14 cellular contexts compared by ENCODE assay signal in the genomic region with DNA sequence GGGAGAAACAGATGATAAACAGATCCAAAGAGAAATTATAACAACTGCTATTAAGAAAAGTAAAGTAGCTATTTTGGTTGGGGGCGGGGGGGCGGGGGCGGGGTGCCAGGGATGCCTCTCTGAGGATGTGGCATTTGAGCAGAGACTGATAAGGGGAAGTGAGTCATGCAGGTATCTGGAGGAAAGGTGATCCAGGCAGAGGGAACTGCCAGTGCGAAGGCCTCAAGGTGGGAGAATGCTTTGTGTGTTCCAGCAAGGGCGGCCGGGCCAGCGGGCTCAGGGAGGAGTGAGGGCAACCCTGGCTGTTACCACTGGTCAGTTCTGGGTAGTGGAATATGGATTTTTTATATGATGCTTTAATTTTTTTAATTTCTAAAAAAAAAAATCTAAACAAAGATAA. TPM values are rescaled to one million over a fixed set of nuclear protein-coding genes. Genes with fewer than 3 reads are reported as not detected.
A peak's percentile ranks its signal among the peaks of the same experiment; 100 is the strongest.
DNase-seq lines count a peak whose midpoint lies in the region; ATAC-seq lines count a peak whose summit lies in the region.
"Had no signal": no experiment of that assay in that cellular context is flagged by ENCODE, and none has a peak within 500 bp of the region (broad histone marks: within the 10 kb centered on the region; RNA-seq: fewer than 3 reads in every experiment).

No MANE protein-coding gene starts in this region.

- no peak for ATAC-seq in activated naive CD4-positive, alpha-beta T cell treated with anti-CD3 and anti-CD28 coated beads, Interleukin-2, amount 50 U/mL, for 72 hours
- ATAC-seq in stimulated activated memory B cell treated with anti-CD40 and anti-IgM and Interleukin-4, amounts not matched to agents 10 μg/mL and 1 μg/mL and 100 μg/mL, for 72 hours, result no peak
- no peak for ATAC-seq in HG02870 (IDR thresholded peaks at IDR 0.05; ENCODE audit: unreplicated experiment)
- ATAC-seq in GM19452 (IDR thresholded peaks at IDR 0.05; ENCODE audit: unreplicated experiment), result no peak
- no peak for ATAC-seq in HG03095 (IDR thresholded peaks at IDR 0.05; ENCODE audit: unreplicated experiment)
- ATAC-seq: gastroesophageal sphincter, Panc1 had no signal

- DNase-seq in activated naive CD4-positive, alpha-beta T cell treated with Interleukin-2 at 50 U/mL for 16 hours, result peak; percentile 42
- no peak for DNase-seq in activated naive CD4-positive, alpha-beta T cell treated with anti-CD3 and anti-CD28 coated beads, Interleukin-2, amount 50 U/mL, for 72 hours (ENCODE audit: low spot score in 2 of 2)
- DNase-seq in T follicular helper cell (ENCODE audit: low read depth), result peak; percentile 43
- DNase-seq in central memory CD4-positive, alpha-beta T cell, result peak; percentile 59
- DNase-seq: amygdala, EL, uterus had no signal

- H3K4me1 Mint-ChIP-seq in stimulated activated memory B cell treated with anti-CD40 and anti-IgM and Interleukin-4, amounts not matched to agents 10 μg/mL and 1 μg/mL and 100 μg/mL, for 72 hours, result peaks cover 92% of the 10 kb centered on the region

- H3K27me3 Mint-ChIP-seq in stimulated activated memory B cell treated with anti-CD40 and anti-IgM and Interleukin-4, amounts not matched to agents 10 μg/mL and 1 μg/mL and 100 μg/mL, for 72 hours, result no peaks in the 10 kb centered on the region

- no peaks in the 10 kb centered on the region for H3K9me3 Mint-ChIP-seq in activated naive CD4-positive, alpha-beta T cell treated with anti-CD3 and anti-CD28 coated beads, Interleukin-2, amount 50 U/mL, for 72 hours
- peaks cover 3% of the 10 kb centered on the region for H3K9me3 Mint-ChIP-seq in stimulated activated memory B cell treated with anti-CD40 and anti-IgM and Interleukin-4, amounts not matched to agents 10 μg/mL and 1 μg/mL and 100 μg/mL, for 72 hours
- H3K9me3 Mint-ChIP-seq: neural crest cell had no signal

- H3K36me3 Mint-ChIP-seq in activated naive CD4-positive, alpha-beta T cell treated with anti-CD3 and anti-CD28 coated beads, Interleukin-2, amount 50 U/mL, for 72 hours, result peaks cover 0 to 10% of the 10 kb centered on the region in 2 donors
- no peaks in the 10 kb centered on the region for H3K36me3 Mint-ChIP-seq in stimulated activated memory B cell treated with anti-CD40 and anti-IgM and Interleukin-4, amounts not matched to agents 10 μg/mL and 1 μg/mL and 100 μg/mL, for 72 hours

- H3K27ac Mint-ChIP-seq in activated naive CD4-positive, alpha-beta T cell treated with anti-CD3 and anti-CD28 coated beads, Interleukin-2, amount 50 U/mL, for 72 hours, result peak overlapping the region in 1 of 2 donors; percentile 83
- H3K27ac Mint-ChIP-seq in stimulated activated memory B cell treated with anti-CD40 and anti-IgM and Interleukin-4, amounts not matched to agents 10 μg/mL and 1 μg/mL and 100 μg/mL, for 72 hours, result peak overlapping the region; percentile 33

- no peak overlapping the region for H3K4me3 Mint-ChIP-seq in stimulated activated memory B cell treated with anti-CD40 and anti-IgM and Interleukin-4, amounts not matched to agents 10 μg/mL and 1 μg/mL and 100 μg/mL, for 72 hours
- H3K4me3 Mint-ChIP-seq: neural crest cell had no signal

RNA-seq across cellular contexts. Expression of a gene that starts 7.0 kb away (rescaled TPM):
- total RNA-seq in activated naive CD4-positive, alpha-beta T cell treated with anti-CD3 and anti-CD28 coated beads, Interleukin-2, amount 50 U/mL, for 72 hours, result 100 to 1,000 TPM in 1 of 2 donors, 10 to 100 TPM in 1; 98.1 to 143 TPM

Comparison
In these comparisons a context has a peak if more than half of its experiments do, and no peak if none do; other contexts are left out.
1. DNase-seq: peak in activated naive CD4-positive, alpha-beta T cell treated with Interleukin-2 at 50 U/mL for 16 hours (single experiment), T follicular helper cell (single experiment) and central memory CD4-positive, alpha-beta T cell (single experiment); none in activated naive CD4-positive, alpha-beta T cell treated with anti-CD3 and anti-CD28 coated beads, Interleukin-2, amount 50 U/mL, for 72 hours (0 of 2).